11 cellular contexts compared by ENCODE assay signal in genomic region chr17:59761385-59762021, GRCh38. TPM values are rescaled to one million over a fixed set of nuclear protein-coding genes. Genes with fewer than 3 reads are reported as not detected.
A peak's percentile ranks its signal among the peaks of the same experiment; 100 is the strongest.
DNase-seq lines count a peak whose midpoint lies in the region; ATAC-seq, FAIRE-seq and TF ChIP-seq lines count a peak whose summit lies in the region.
"Had no signal": no experiment of that assay in that cellular context is flagged by ENCODE, and none has a peak within 500 bp of the region (broad histone marks: within the 10 kb centered on the region; RNA-seq: fewer than 3 reads in every experiment).

No MANE protein-coding gene starts in this region.

- H3K27ac ChIP-seq in kidney (ENCODE audit: low read depth in 2 of 2, low read length in 2 of 2) = peak overlapping the region; percentile 26 to 59
- peak overlapping the region; percentile 7 to 80 (median 56) for H3K27ac ChIP-seq in tibial nerve
- H3K27ac ChIP-seq: parathyroid adenoma had no signal

- CTCF ChIA-PET in activated naive CD4-positive, alpha-beta T cell treated with anti-CD3 and anti-CD28 coated beads, Interleukin-2, amount 10 ng/mL, durations not matched to agents 7 days and 5 days (lab: Charles Lee) = interaction anchor here (0.8 to 2.0 kb wide), 2 partner anchors 64 to 98 kb away, joined by 3 to 6 read pairs; no protein-coding TSS in a partner anchor

- no peak for DNase-seq in activated naive CD4-positive, alpha-beta T cell treated with anti-CD3 and anti-CD28 coated beads, Interleukin-2, amount 10 ng/mL, durations not matched to agents 7 days and 5 days
- no peak for DNase-seq in activated naive CD4-positive, alpha-beta T cell treated with Interleukin-2 at 50 U/mL for 16 hours
- no peak for DNase-seq in activated naive CD8-positive, alpha-beta T cell treated with anti-CD3 and anti-CD28 coated beads, Interleukin-2, amount 50 U/mL, for 24 hours
- no peak for DNase-seq in kidney
- no peak for DNase-seq in tibial nerve (ENCODE audit: low spot score in 2 of 2)
- DNase-seq in BE2C = no peak
- DNase-seq: CD8-positive, alpha-beta T cell; effector CD4-positive, alpha-beta T cell had no signal

- H3K9me3 ChIP-seq in kidney (ENCODE audit: control insufficient read depth in 1 of 2, low read length in 2 of 2) (no peaks in the 10 kb centered on the region), tibial nerve (peaks cover 0 to 6% (median 2%) of the 10 kb centered on the region in 4 donors), BE2C (0 out of 2 replicates have a peak, but pooled peaks cover 3% of the 10 kb centered on the region)

- H3K4me3 ChIP-seq in kidney (ENCODE audit: low read length in 2 of 2) (no peak overlapping the region), tibial nerve (peak overlapping the region in 1 of 4 donors; percentile 17), BE2C (ENCODE audit: low read depth, low read length) (no peak overlapping the region)

- 32 to 36% methylated on average over 3 of the region's 3 CpGs for WGBS in tibial nerve, 2 donors

- H3K27ac Mint-ChIP-seq in activated naive CD4-positive, alpha-beta T cell treated with anti-CD3 and anti-CD28 coated beads, Interleukin-2, amount 10 ng/mL, durations not matched to agents 7 days and 5 days = peak overlapping the region; percentile 55
- peak overlapping the region; percentile 97 for H3K27ac Mint-ChIP-seq in activated naive CD8-positive, alpha-beta T cell treated with anti-CD3 and anti-CD28 coated beads, Interleukin-2, amount 50 U/mL, for 24 hours
- H3K27ac Mint-ChIP-seq: CD8-positive, alpha-beta T cell had no signal

- TF ChIP-seq CTCF in kidney (IDR thresholded peaks at IDR 0.05; ENCODE audit: borderline replicate concordance, extremely low read depth, insufficient read depth) (no peak), tibial nerve (IDR thresholded peaks at IDR 0.05) (no peak), BE2C (IDR thresholded peaks at IDR 0.05; ENCODE audit: low read depth, low read length) (no peak)

- H3K36me3 ChIP-seq in kidney (ENCODE audit: control insufficient read depth in 1 of 2, insufficient read depth in 2 of 2, low read length in 2 of 2) (peaks cover 3 to 4% of the 10 kb centered on the region in 2 donors), tibial nerve (peaks cover 0 to 33% (median 0%) of the 10 kb centered on the region in 3 donors), BE2C (peaks cover 19% of the 10 kb centered on the region)

- H3K9me3 Mint-ChIP-seq in activated naive CD4-positive, alpha-beta T cell treated with anti-CD3 and anti-CD28 coated beads, Interleukin-2, amount 10 ng/mL, durations not matched to agents 7 days and 5 days = peaks cover 6% of the 10 kb centered on the region
- peaks cover 4% of the 10 kb centered on the region for H3K9me3 Mint-ChIP-seq in activated naive CD8-positive, alpha-beta T cell treated with anti-CD3 and anti-CD28 coated beads, Interleukin-2, amount 50 U/mL, for 24 hours
- H3K9me3 Mint-ChIP-seq: CD8-positive, alpha-beta T cell had no signal

- no peak overlapping the region for H3K4me3 Mint-ChIP-seq in activated naive CD4-positive, alpha-beta T cell treated with anti-CD3 and anti-CD28 coated beads, Interleukin-2, amount 10 ng/mL, durations not matched to agents 7 days and 5 days
- H3K4me3 Mint-ChIP-seq in activated naive CD8-positive, alpha-beta T cell treated with anti-CD3 and anti-CD28 coated beads, Interleukin-2, amount 50 U/mL, for 24 hours = peak overlapping the region; percentile 50
- H3K4me3 Mint-ChIP-seq: CD8-positive, alpha-beta T cell had no signal

- H3K36me3 Mint-ChIP-seq in activated naive CD4-positive, alpha-beta T cell treated with anti-CD3 and anti-CD28 coated beads, Interleukin-2, amount 10 ng/mL, durations not matched to agents 7 days and 5 days = peaks cover 63% of the 10 kb centered on the region
- peaks cover 49% of the 10 kb centered on the region for H3K36me3 Mint-ChIP-seq in activated naive CD8-positive, alpha-beta T cell treated with anti-CD3 and anti-CD28 coated beads, Interleukin-2, amount 50 U/mL, for 24 hours (ENCODE audit: low read depth)

- peak in 1 of 2 donors; percentile 11 for TF ChIP-seq EP300 in tibial nerve (IDR thresholded peaks at IDR 0.05)

- no peak for TF ChIP-seq POLR2A in tibial nerve (IDR thresholded peaks at IDR 0.05)

- H3K27me3 ChIP-seq in tibial nerve (no peaks in the 10 kb centered on the region), BE2C (no peaks in the 10 kb centered on the region)

- no peaks in the 10 kb centered on the region for H3K27me3 Mint-ChIP-seq in activated naive CD4-positive, alpha-beta T cell treated with anti-CD3 and anti-CD28 coated beads, Interleukin-2, amount 10 ng/mL, durations not matched to agents 7 days and 5 days
- no peaks in the 10 kb centered on the region for H3K27me3 Mint-ChIP-seq in activated naive CD8-positive, alpha-beta T cell treated with anti-CD3 and anti-CD28 coated beads, Interleukin-2, amount 50 U/mL, for 24 hours

- peak; percentile 42 for ATAC-seq in activated naive CD8-positive, alpha-beta T cell treated with anti-CD3 and anti-CD28 coated beads, Interleukin-2, amount 50 U/mL, for 24 hours
- ATAC-seq in HG02678 (IDR thresholded peaks at IDR 0.05; ENCODE audit: unreplicated experiment) = no peak
- ATAC-seq in GM19467 (IDR thresholded peaks at IDR 0.05; ENCODE audit: unreplicated experiment) = no peak
- ATAC-seq: CD8-positive, alpha-beta T cell had no signal

- H3K9ac ChIP-seq in kidney (ENCODE audit: low read length in 2 of 2) = no peak overlapping the region
- H3K9ac ChIP-seq: parathyroid adenoma had no signal

- intact Hi-C loops in kidney (cut with DNase I) = no loop called here

- FAIRE-seq in kidney (lab: Jason Lieb, UNC) = no peak

- peaks cover 56% of the 10 kb centered on the region for H3K4me1 Mint-ChIP-seq in activated naive CD4-positive, alpha-beta T cell treated with anti-CD3 and anti-CD28 coated beads, Interleukin-2, amount 10 ng/mL, durations not matched to agents 7 days and 5 days
- H3K4me1 Mint-ChIP-seq in activated naive CD8-positive, alpha-beta T cell treated with anti-CD3 and anti-CD28 coated beads, Interleukin-2, amount 50 U/mL, for 24 hours = peaks cover 81% of the 10 kb centered on the region

- H3K4me1 ChIP-seq in kidney (ENCODE audit: control insufficient read depth in 1 of 2, insufficient read depth in 1 of 2, low read depth in 1 of 2, low read length in 2 of 2) = peaks cover 0 to 18% of the 10 kb centered on the region in 2 donors
- H3K4me1 ChIP-seq in tibial nerve = peaks cover 0 to 32% (median 6%) of the 10 kb centered on the region in 4 donors
- H3K4me1 ChIP-seq in BE2C = no peaks in the 10 kb centered on the region

RNA-seq across cellular contexts. Expression of gene VMP1, which starts 54.0 kb away (rescaled TPM):
- total RNA-seq in kidney = 338 TPM
- 96.4 TPM for polyA plus RNA-seq in kidney (ENCODE audit: insufficient read depth, low read depth, low replicate concordance)
- total RNA-seq in tibial nerve = 100 to 1,000 TPM; 113 to 427 (median 203) TPM
- polyA plus RNA-seq in BE2C (2012; ENCODE audit: insufficient read depth, insufficient read length, low read depth) = 105 TPM

RNA-seq across cellular contexts. Expression of gene PTRH2, which starts 54.3 kb away (rescaled TPM):
- total RNA-seq in kidney = 17.3 TPM
- 27.6 TPM for polyA plus RNA-seq in kidney (ENCODE audit: insufficient read depth, low read depth, low replicate concordance)
- 10 to 100 TPM; 12.9 to 35.3 (median 27.4) TPM for total RNA-seq in tibial nerve
- polyA plus RNA-seq in BE2C (2012; ENCODE audit: insufficient read depth, insufficient read length, low read depth) = 121 TPM
